In the genomic region with DNA sequence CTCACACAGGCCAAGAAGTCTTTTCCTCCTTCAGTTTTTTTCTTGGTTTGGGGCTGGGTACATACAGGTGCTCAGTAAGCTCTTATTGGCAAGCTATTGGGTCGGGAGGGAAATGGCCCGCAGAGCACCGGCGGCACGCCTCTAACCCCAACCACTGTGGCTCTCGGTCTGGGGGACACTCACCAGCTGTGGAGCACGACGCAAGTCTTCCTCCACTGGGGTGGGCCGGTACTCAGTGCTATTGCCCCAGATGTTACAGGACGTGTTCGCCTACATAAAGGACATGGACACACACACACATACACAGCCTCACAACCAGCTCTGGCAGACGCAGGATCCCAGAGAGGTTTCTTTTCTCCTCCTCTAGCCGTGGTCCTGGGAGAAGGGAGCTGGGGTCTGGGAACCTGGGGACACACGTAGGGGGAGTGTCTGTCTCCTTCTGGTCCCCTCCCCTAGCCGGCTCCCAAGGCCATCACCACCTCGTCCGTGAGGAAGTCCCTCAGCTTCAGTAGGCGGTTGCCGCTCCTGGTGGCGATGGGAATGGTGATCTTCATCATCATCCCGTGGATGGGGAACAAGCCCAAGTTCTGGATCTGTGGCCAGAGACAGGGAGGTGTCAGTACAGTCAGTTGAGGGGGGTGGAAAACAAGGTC, we compare ENCODE assay signal across 19 cellular contexts. TPM values are rescaled to one million over a fixed set of nuclear protein-coding genes. Genes with fewer than 3 reads are reported as not detected.
DNase-seq lines count a peak whose midpoint lies in the region; ATAC-seq and TF ChIP-seq lines count a peak whose summit lies in the region.
"Had no signal": no experiment of that assay in that cellular context is flagged by ENCODE, and none has a peak within 500 bp of the region (broad histone marks: within the 10 kb centered on the region; RNA-seq: fewer than 3 reads in every experiment).

No MANE protein-coding gene starts in this region.

- DNase-seq in activated CD4-positive, CD25-positive, alpha-beta regulatory T cell treated with anti-CD3 and anti-CD28 coated beads, Interleukin-2, amount 50 U/mL, for 72 hours: peak; percentile 16
- DNase-seq in activated CD4-positive, CD25-positive, alpha-beta regulatory T cell (lab: John Stamatoyannopoulos, UW): no peak
- DNase-seq in CD1c-positive myeloid dendritic cell (ENCODE audit: extremely low spot score): peak; percentile 16
- DNase-seq in colonic mucosa: peak; percentile 9
- no peak for DNase-seq in neuronal stem cell (ENCODE audit: low spot score)
- DNase-seq in upper lobe of right lung: no peak
- DNase-seq in dedifferentiated amniotic fluid mesenchymal stem cell (ENCODE audit: extremely low spot score): no peak
- no peak for DNase-seq in iPS-NIHi7 (ENCODE audit: extremely low spot score)
- DNase-seq: brain microvascular endothelial cell; erythroblast; naive B cell; NCI-H1048; NCI-H2029 treated with DMSO at 0.1 percent for 48 hours; stimulated activated CD4-positive, alpha-beta T cell treated with anti-CD3 and anti-CD28 coated beads, Interleukin-4, amount 100 ng/mL, for 1 hour; T-helper 2 cell had no signal

- H3K18ac ChIP-seq in neuronal stem cell (ENCODE audit: low read length): no peak overlapping the region

- H3K27ac ChIP-seq in colonic mucosa: no peak overlapping the region
- no peak overlapping the region for H3K27ac ChIP-seq in neuronal stem cell (replicated peaks; ENCODE audit: low read length)
- no peak overlapping the region for H3K27ac ChIP-seq in upper lobe of right lung
- H3K27ac ChIP-seq: 22Rv1, brain microvascular endothelial cell, KMS-11 had no signal

- H3K79me1 ChIP-seq in neuronal stem cell (ENCODE audit: low read depth, low read length): no peaks in the 10 kb centered on the region

- no peak overlapping the region for H3K4ac ChIP-seq in neuronal stem cell (ENCODE audit: low read length)

- no peak overlapping the region for H2BK120ac ChIP-seq in neuronal stem cell (ENCODE audit: low read depth, low read length)

- intact Hi-C loops in colonic mucosa (cut with DNase I) (no loop called here), upper lobe of right lung (cut with DNase I) (no loop called here)

- H3K4me2 ChIP-seq in neuronal stem cell (ENCODE audit: insufficient read depth, low read length, poor library complexity, severe bottlenecking): no peak overlapping the region
- H3K4me2 ChIP-seq: KMS-11 had no signal

- H2BK12ac ChIP-seq in neuronal stem cell (ENCODE audit: low read length): no peak overlapping the region

- H2BK5ac ChIP-seq in neuronal stem cell (ENCODE audit: low read length): no peak overlapping the region

- no peak overlapping the region for H4K8ac ChIP-seq in neuronal stem cell (ENCODE audit: low read depth, low read length)

- H3K36me3 ChIP-seq in colonic mucosa: no peaks in the 10 kb centered on the region
- no peaks in the 10 kb centered on the region for H3K36me3 ChIP-seq in neuronal stem cell (replicated peaks in 1 of 2; ENCODE audit: control insufficient read depth in 2 of 2, insufficient read depth in 2 of 2, low read length in 2 of 2)
- H3K36me3 ChIP-seq in upper lobe of right lung: no peaks in the 10 kb centered on the region

- no CpG with 5 or more reads among the region's 21 CpGs for WGBS in neuronal stem cell (ENCODE audit: extremely low coverage in 2 of 2, insufficient read length in 2 of 2, insufficient replicate concordance in 1 of 2), 2 donors

- no peak overlapping the region for H2AK5ac ChIP-seq in neuronal stem cell (ENCODE audit: low read depth, low read length)

- H3K4me3 ChIP-seq in colonic mucosa (no peak overlapping the region), neuronal stem cell (ENCODE audit: low read length in 2 of 2) (no peak overlapping the region), upper lobe of right lung (no peak overlapping the region)
- H3K4me3 ChIP-seq: lung had no signal

- TF ChIP-seq CTCF in colonic mucosa (IDR thresholded peaks at IDR 0.05) (no peak), upper lobe of right lung (IDR thresholded peaks at IDR 0.05) (no peak)

- H3K9me3 ChIP-seq in colonic mucosa: no peaks in the 10 kb centered on the region
- no peaks in the 10 kb centered on the region for H3K9me3 ChIP-seq in neuronal stem cell (replicated peaks in 1 of 2; ENCODE audit: control insufficient read depth in 2 of 2, insufficient read depth in 1 of 2, low read depth in 1 of 2, low read length in 2 of 2)
- no peaks in the 10 kb centered on the region for H3K9me3 ChIP-seq in upper lobe of right lung

- no peaks in the 10 kb centered on the region for H3K27me3 ChIP-seq in colonic mucosa
- H3K27me3 ChIP-seq in neuronal stem cell (ENCODE audit: control insufficient read depth in 3 of 3, insufficient read depth in 3 of 3, low read depth in 1 of 3, low read length in 3 of 3): peaks cover 0 to 35% (median 0%) of the 10 kb centered on the region in 3 experiments
- no peaks in the 10 kb centered on the region for H3K27me3 ChIP-seq in upper lobe of right lung
- H3K27me3 ChIP-seq: brain microvascular endothelial cell had no signal

- H3K9ac ChIP-seq in colonic mucosa (ENCODE audit: low read depth in 2 of 2, low read length in 2 of 2) (no peak overlapping the region), neuronal stem cell (ENCODE audit: low read depth, low read length, poor library complexity) (no peak overlapping the region)
- H3K9ac ChIP-seq: KMS-11 had no signal

- no peak overlapping the region for H3K14ac ChIP-seq in neuronal stem cell (ENCODE audit: low read length)

- H3K4me1 ChIP-seq in colonic mucosa: no peaks in the 10 kb centered on the region
- peaks cover 13 to 14% of the 10 kb centered on the region in 2 donors for H3K4me1 ChIP-seq in neuronal stem cell (ENCODE audit: control insufficient read depth in 2 of 2, insufficient read depth in 1 of 2, low read depth in 1 of 2, low read length in 2 of 2)
- H3K4me1 ChIP-seq in upper lobe of right lung: no peaks in the 10 kb centered on the region

- peak overlapping the region; percentile 26 for H2BK15ac ChIP-seq in neuronal stem cell (ENCODE audit: low read length)

- no peak overlapping the region for H2AFZ ChIP-seq in neuronal stem cell (ENCODE audit: low read length)

- ATAC-seq in upper lobe of right lung: no peak
- ATAC-seq: WTC11 had no signal

- H4K91ac ChIP-seq in neuronal stem cell (ENCODE audit: low read depth, low read length, poor library complexity): no peak overlapping the region

- no peak overlapping the region for H3K23ac ChIP-seq in neuronal stem cell (ENCODE audit: low read depth, low read length, poor library complexity)

RNA-seq across cellular contexts. Expression of a gene that starts 33.4 kb away (rescaled TPM):
- 10 to 100 TPM; 34.4 to 52.4 TPM for total RNA-seq in colonic mucosa
- polyA plus RNA-seq in neuronal stem cell (2013, experiment 1 of 2): 27.6 TPM
- polyA plus RNA-seq in neuronal stem cell (2013, experiment 2 of 2): 28.3 TPM
- total RNA-seq in upper lobe of right lung: 42.3 TPM

Comparison
In these comparisons a context has a peak if more than half of its experiments do, and no peak if none do; other contexts are left out.
1. DNase-seq: peak in activated CD4-positive, CD25-positive, alpha-beta regulatory T cell treated with anti-CD3 and anti-CD28 coated beads, Interleukin-2, amount 50 U/mL, for 72 hours (single experiment), CD1c-positive myeloid dendritic cell (single experiment) and colonic mucosa (single experiment); none in activated CD4-positive, CD25-positive, alpha-beta regulatory T cell (0 of 4), neuronal stem cell (single experiment), upper lobe of right lung (single experiment), dedifferentiated amniotic fluid mesenchymal stem cell (single experiment) and iPS-NIHi7 (single experiment).